12 cellular contexts compared by ENCODE assay signal in genomic region chr3:136135039-136135802, GRCh38.
DNase-seq lines count a peak whose midpoint lies in the region; ATAC-seq and TF ChIP-seq lines count a peak whose summit lies in the region.
"Had no signal": no experiment of that assay in that cellular context is flagged by ENCODE, and none has a peak within 500 bp of the region (broad histone marks: within the 10 kb centered on the region; RNA-seq: fewer than 3 reads in every experiment).

No MANE protein-coding gene starts in this region.

- H3K9me3 ChIP-seq in BLaER1, result no peaks in the 10 kb centered on the region
- H3K9me3 ChIP-seq in DND-41 (ENCODE audit: insufficient read depth, low read length, severe bottlenecking), result no peaks in the 10 kb centered on the region
- H3K9me3 ChIP-seq: testis had no signal

- H3K36me3 ChIP-seq in BLaER1 (no peaks in the 10 kb centered on the region), DND-41 (ENCODE audit: insufficient read depth, low read length) (no peaks in the 10 kb centered on the region)

- H3K79me2 ChIP-seq in DND-41 (ENCODE audit: insufficient read depth, low read length), result peaks cover 23% of the 10 kb centered on the region

- H3K27ac ChIP-seq in BLaER1, result peak overlapping the region; percentile 75
- peak overlapping the region; percentile 92 for H3K27ac ChIP-seq in DND-41 (ENCODE audit: low read length)
- H3K27ac ChIP-seq: testis had no signal

- no peak overlapping the region; the same call in 1 of the 2 replicates for H3K4me3 ChIP-seq in BLaER1
- H3K4me3 ChIP-seq in DND-41 (ENCODE audit: low read depth in 1 of 2, low read length in 2 of 2), result peak overlapping the region in 1 of 2 experiments; percentile 46; a peak in 2 of 4 replicates
- H3K4me3 ChIP-seq in choroid plexus epithelial cell (ENCODE audit: low read depth, low read length), result no peak overlapping the region
- H3K4me3 ChIP-seq: smooth muscle cell, testis had no signal

- H3K4me2 ChIP-seq in BLaER1 (peak overlapping the region; percentile 84), DND-41 (ENCODE audit: insufficient read depth, low read length) (peak overlapping the region; percentile 65)
- H3K4me2 ChIP-seq: smooth muscle cell had no signal

- peak overlapping the region; percentile 31; the same call in 1 of the 2 replicates for H3K9ac ChIP-seq in BLaER1
- peak overlapping the region; percentile 35 for H3K9ac ChIP-seq in DND-41 (ENCODE audit: low read depth, low read length)

- H3K4me1 ChIP-seq in BLaER1 (peaks cover 61% of the 10 kb centered on the region), DND-41 (ENCODE audit: insufficient read depth, low read length) (peaks cover 68% of the 10 kb centered on the region)

- no peaks in the 10 kb centered on the region for H4K20me1 ChIP-seq in BLaER1
- no peaks in the 10 kb centered on the region for H4K20me1 ChIP-seq in DND-41 (ENCODE audit: insufficient read depth, low read length)

- H2AFZ ChIP-seq in DND-41 (ENCODE audit: low read depth, low read length), result peak overlapping the region; percentile 43; the same call in 1 of the 2 replicates

- ATAC-seq in DND-41 (ENCODE audit: insufficient read depth, low read depth) (peak; percentile 92), GM21360 (IDR thresholded peaks at IDR 0.05; ENCODE audit: unreplicated experiment) (no peak), GM19395 (IDR thresholded peaks at IDR 0.05; ENCODE audit: unreplicated experiment) (no peak)
- ATAC-seq: activated CD8-positive, alpha-beta memory T cell treated with anti-CD3 and anti-CD28 coated beads, Interleukin-2, amount 10 ng/mL, durations not matched to agents 7 days and 5 days had no signal

- H3K27me3 ChIP-seq in BLaER1, result no peaks in the 10 kb centered on the region
- H3K27me3 ChIP-seq in DND-41 (ENCODE audit: insufficient read depth, low read length, poor library complexity), result no peaks in the 10 kb centered on the region
- H3K27me3 ChIP-seq: testis had no signal

- TF ChIP-seq CTCF in DND-41 (IDR thresholded peaks at IDR 0.05; ENCODE audit: borderline replicate concordance, extremely low read depth, low read length, poor library complexity, severe bottlenecking), result no peak
- no peak for TF ChIP-seq CTCF in choroid plexus epithelial cell (conservative IDR thresholded peaks at IDR 0.05; ENCODE audit: low read depth, low read length)

- DNase-seq in DND-41 (peak; percentile 79), NCI-H2171 (lab: John Stamatoyannopoulos, UW) (peak; percentile 16), choroid plexus epithelial cell (ENCODE audit: low read depth) (peak; percentile 29), glomerular visceral epithelial cell (ENCODE audit: extremely low spot score) (no peak)
- DNase-seq: activated CD8-positive, alpha-beta memory T cell treated with anti-CD3 and anti-CD28 coated beads, Interleukin-2, amount 10 ng/mL, durations not matched to agents 7 days and 5 days; activated naive CD8-positive, alpha-beta T cell treated with anti-CD3 and anti-CD28 coated beads for 36 hours; occipital lobe; testis had no signal
